22 cellular contexts compared by ENCODE assay signal in the genomic region with DNA sequence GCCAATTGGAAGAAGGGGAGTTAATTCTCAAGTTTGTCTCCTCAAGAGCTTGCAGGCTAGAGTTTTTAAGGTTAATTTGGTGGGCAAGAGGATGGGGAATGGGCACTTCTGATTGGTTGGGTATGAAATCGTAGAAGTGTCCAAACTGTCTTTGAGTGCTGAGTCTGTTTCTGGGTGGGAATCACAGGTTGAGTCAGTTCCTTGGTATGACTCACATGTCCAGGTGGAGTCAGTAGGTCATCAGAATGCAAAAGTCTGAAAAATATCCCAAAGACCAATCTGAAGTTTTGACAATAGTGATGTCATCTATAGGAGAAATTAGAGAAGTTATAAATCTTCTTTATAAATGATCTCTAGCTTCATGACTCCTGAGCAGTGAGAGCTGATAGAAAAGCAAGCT.
"Had no signal": no experiment of that assay in that cellular context is flagged by ENCODE, and none has a peak within 500 bp of the region (broad histone marks: within the 10 kb centered on the region; RNA-seq: fewer than 3 reads in every experiment).

No MANE protein-coding gene starts in this region.

- ATAC-seq: foreskin keratinocyte; lower lobe of right lung; natural killer cell treated with Interleukin-12 subunit alpha and Interleukin-12 subunit beta and Interleukin-15 and Interleukin-18, amount 100 ng/mL, for 72 hours; right cardiac atrium; stimulated activated effector memory CD8-positive, alpha-beta T cell treated with anti-CD3 and anti-CD28 coated beads, Interleukin-12 subunit alpha, Interleukin-12 subunit beta, amount 100 ng/mL, for 72 hours; stimulated activated naive CD8-positive, alpha-beta T cell treated with anti-CD3 and anti-CD28 coated beads, Interleukin-15, Interleukin-2, amounts not matched to agents 100 U/mL and 50 U/mL, for 24 hours had no signal

- H3K4me3 Mint-ChIP-seq: dendritic cell treated with granulocyte-macrophage colony-stimulating factor and Interleukin-4, amounts not matched to agents 40 ng/mL and 50 ng/mL, for 4 days; natural killer cell treated with Interleukin-12 subunit alpha and Interleukin-12 subunit beta and Interleukin-15 and Interleukin-18, amount 100 ng/mL, for 72 hours; neural progenitor cell; stimulated activated effector memory CD8-positive, alpha-beta T cell treated with anti-CD3 and anti-CD28 coated beads, Interleukin-12 subunit alpha, Interleukin-12 subunit beta, amount 100 ng/mL, for 72 hours; type B pancreatic cell had no signal

- H3K27me3 ChIP-seq: foreskin keratinocyte, neural progenitor cell, ovary, suprapubic skin, thyroid gland, uterus had no signal

- H3K4me3 ChIP-seq: left ventricle myocardium inferior, lower lobe of right lung, neural progenitor cell, ovary, suprapubic skin, thyroid gland, uterus had no signal

- H3K4me1 Mint-ChIP-seq: neural progenitor cell; stimulated activated effector memory CD8-positive, alpha-beta T cell treated with anti-CD3 and anti-CD28 coated beads, Interleukin-12 subunit alpha, Interleukin-12 subunit beta, amount 100 ng/mL, for 72 hours had no signal

- DNase-seq: erythroblast; foreskin keratinocyte; head of caudate nucleus; hippocampal formation; left ventricle myocardium inferior; lower lobe of right lung; mesenchymal stem cell; midbrain; nucleus accumbens; ovary; right cardiac atrium; stimulated activated CD4-positive, alpha-beta T cell treated with anti-CD3 and anti-CD28 coated beads, Interleukin-4, amount 100 ng/mL, for 1 hour; stimulated activated CD8-positive, alpha-beta memory T cell treated with anti-CD3 and anti-CD28 coated beads, Interleukin-4, amount 100 ng/mL, for 48 hours; stimulated activated naive CD8-positive, alpha-beta T cell treated with anti-CD3 and anti-CD28 coated beads, Interleukin-15, Interleukin-2, amounts not matched to agents 100 U/mL and 50 U/mL, for 24 hours; thyroid gland; uterus had no signal

- H3K27me3 Mint-ChIP-seq: dendritic cell treated with granulocyte-macrophage colony-stimulating factor and Interleukin-4, amounts not matched to agents 40 ng/mL and 50 ng/mL, for 4 days; natural killer cell treated with Interleukin-12 subunit alpha and Interleukin-12 subunit beta and Interleukin-15 and Interleukin-18, amount 100 ng/mL, for 72 hours; type B pancreatic cell had no signal

- H3K36me3 ChIP-seq: left ventricle myocardium inferior, lower lobe of right lung, neural progenitor cell, ovary, suprapubic skin, thyroid gland, uterus had no signal

- H3K36me3 Mint-ChIP-seq: natural killer cell treated with Interleukin-12 subunit alpha and Interleukin-12 subunit beta and Interleukin-15 and Interleukin-18, amount 100 ng/mL, for 72 hours; neural progenitor cell; stimulated activated effector memory CD8-positive, alpha-beta T cell treated with anti-CD3 and anti-CD28 coated beads, Interleukin-12 subunit alpha, Interleukin-12 subunit beta, amount 100 ng/mL, for 72 hours; type B pancreatic cell had no signal

- H3K9me3 Mint-ChIP-seq: neural progenitor cell, type B pancreatic cell had no signal

- H3K27ac Mint-ChIP-seq: dendritic cell treated with granulocyte-macrophage colony-stimulating factor and Interleukin-4, amounts not matched to agents 40 ng/mL and 50 ng/mL, for 4 days; natural killer cell treated with Interleukin-12 subunit alpha and Interleukin-12 subunit beta and Interleukin-15 and Interleukin-18, amount 100 ng/mL, for 72 hours; neural progenitor cell; stimulated activated effector memory CD8-positive, alpha-beta T cell treated with anti-CD3 and anti-CD28 coated beads, Interleukin-12 subunit alpha, Interleukin-12 subunit beta, amount 100 ng/mL, for 72 hours; type B pancreatic cell had no signal
